1 cellular context compared by ENCODE assay signal in the genomic region with DNA sequence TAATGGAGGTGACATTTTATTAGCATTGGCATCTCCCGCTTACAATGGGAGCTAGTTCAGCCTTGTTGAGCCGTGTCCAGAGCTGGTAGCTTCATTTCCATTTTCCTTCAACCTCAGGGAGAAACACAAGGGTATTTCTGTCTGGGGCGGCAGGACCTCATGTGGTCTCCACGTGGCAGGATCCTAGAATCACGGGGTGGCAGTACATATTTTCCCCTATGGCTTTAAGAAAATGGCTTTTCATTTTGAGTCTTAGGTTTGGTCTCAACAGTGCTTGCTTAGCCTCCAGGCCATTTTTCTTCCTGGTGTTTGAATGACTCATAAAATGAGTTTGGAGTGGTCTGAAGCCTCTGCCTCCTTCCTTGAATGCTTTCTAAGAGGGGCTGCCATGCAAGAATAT.
TF ChIP-seq lines count a peak whose summit lies in the region.

No MANE protein-coding gene starts in this region.

TF ChIP-seq in HepG2, 621 proteins besides CTCF, POLR2A, EP300 and RAD21:
- TF ChIP-seq SP4 (CRISPR knock-in tag; IDR thresholded peaks at IDR 0.05): no peak
- TF ChIP-seq NFE2L1 (CRISPR knock-in tag; IDR thresholded peaks at IDR 0.05; ENCODE audit: borderline replicate concordance): no peak
- TF ChIP-seq, protein P1, sequence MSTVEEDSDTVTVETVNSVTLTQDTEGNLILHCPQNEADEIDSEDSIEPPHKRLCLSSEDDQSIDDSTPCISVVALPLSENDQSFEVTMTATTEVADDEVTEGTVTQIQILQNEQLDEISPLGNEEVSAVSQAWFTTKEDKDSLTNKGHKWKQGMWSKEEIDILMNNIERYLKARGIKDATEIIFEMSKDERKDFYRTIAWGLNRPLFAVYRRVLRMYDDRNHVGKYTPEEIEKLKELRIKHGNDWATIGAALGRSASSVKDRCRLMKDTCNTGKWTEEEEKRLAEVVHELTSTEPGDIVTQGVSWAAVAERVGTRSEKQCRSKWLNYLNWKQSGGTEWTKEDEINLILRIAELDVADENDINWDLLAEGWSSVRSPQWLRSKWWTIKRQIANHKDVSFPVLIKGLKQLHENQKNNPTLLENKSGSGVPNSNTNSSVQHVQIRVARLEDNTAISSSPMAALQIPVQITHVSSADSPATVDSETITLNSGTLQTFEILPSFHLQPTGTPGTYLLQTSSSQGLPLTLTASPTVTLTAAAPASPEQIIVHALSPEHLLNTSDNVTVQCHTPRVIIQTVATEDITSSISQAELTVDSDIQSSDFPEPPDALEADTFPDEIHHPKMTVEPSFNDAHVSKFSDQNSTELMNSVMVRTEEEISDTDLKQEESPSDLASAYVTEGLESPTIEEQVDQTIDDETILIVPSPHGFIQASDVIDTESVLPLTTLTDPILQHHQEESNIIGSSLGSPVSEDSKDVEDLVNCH (CRISPR knock-in tag; IDR thresholded peaks at IDR 0.05): no peak
- no peak for TF ChIP-seq MAFG (CRISPR knock-in tag; IDR thresholded peaks at IDR 0.05)
- no peak for TF ChIP-seq KLF16 (CRISPR knock-in tag; IDR thresholded peaks at IDR 0.05)
- no peak for TF ChIP-seq ZNF616 (CRISPR knock-in tag; IDR thresholded peaks at IDR 0.05; ENCODE audit: low read depth)
- no peak for TF ChIP-seq HDAC2 (CRISPR knock-in tag; IDR thresholded peaks at IDR 0.05)
- no peak for TF ChIP-seq KDM1A (CRISPR knock-in tag; IDR thresholded peaks at IDR 0.05)
- TF ChIP-seq, protein P2, sequence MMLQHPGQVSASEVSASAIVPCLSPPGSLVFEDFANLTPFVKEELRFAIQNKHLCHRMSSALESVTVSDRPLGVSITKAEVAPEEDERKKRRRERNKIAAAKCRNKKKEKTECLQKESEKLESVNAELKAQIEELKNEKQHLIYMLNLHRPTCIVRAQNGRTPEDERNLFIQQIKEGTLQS (CRISPR knock-in tag; IDR thresholded peaks at IDR 0.05): no peak
- TF ChIP-seq GTF3A (CRISPR knock-in tag; conservative IDR thresholded peaks at IDR 0.05): no peak
- TF ChIP-seq, protein P3, sequence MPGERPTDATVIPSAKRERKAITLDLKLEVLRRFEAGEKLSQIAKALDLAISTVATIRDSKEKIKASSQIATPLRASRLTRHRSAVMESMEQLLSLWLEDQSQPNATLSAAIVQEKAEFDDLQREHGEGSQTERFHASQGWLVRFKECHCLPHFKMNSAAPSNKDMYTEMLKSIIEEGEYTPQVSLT (CRISPR knock-in tag; IDR thresholded peaks at IDR 0.05; ENCODE audit: borderline replicate concordance, low read depth): no peak
- TF ChIP-seq SOX6 (IDR thresholded peaks at IDR 0.05): no peak
- TF ChIP-seq SOX6 (CRISPR knock-in tag; IDR thresholded peaks at IDR 0.05): no peak
- no peak for TF ChIP-seq SRSF9 (IDR thresholded peaks at IDR 0.05; ENCODE audit: borderline replicate concordance, insufficient read depth, low read depth, low read length, poor library complexity, severe bottlenecking)
- no peak for TF ChIP-seq ZBTB7B (CRISPR knock-in tag; IDR thresholded peaks at IDR 0.05)
- no peak for TF ChIP-seq ZNF329 (CRISPR knock-in tag; IDR thresholded peaks at IDR 0.05; ENCODE audit: low read depth)
- no peak for TF ChIP-seq ZNF3 (CRISPR knock-in tag; IDR thresholded peaks at IDR 0.05)
TF ChIP-seq in HepG2: peak in this region for 0.
